In the genomic region with DNA sequence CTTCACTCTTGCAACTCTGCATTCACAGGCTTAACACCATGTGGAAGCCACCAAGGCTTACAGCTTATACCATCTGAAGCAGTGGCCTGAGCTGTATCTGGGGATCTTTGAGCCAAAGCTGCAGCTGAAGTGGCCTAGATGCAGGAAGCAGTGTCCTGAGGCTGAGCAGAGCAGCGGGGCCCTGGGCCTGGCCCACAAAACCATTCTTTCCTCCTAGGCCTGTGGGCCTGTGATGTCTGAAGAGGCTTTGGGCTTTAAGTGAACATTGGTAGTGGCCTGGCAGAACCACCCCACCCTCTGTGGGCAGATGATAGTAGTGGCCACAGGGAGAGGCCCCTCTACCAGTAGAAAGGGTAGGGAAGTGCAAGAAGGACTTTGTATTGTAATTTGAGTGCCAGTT, we compare ENCODE assay signal across 8 cellular contexts.
"Had no signal": no experiment of that assay in that cellular context is flagged by ENCODE, and none has a peak within 500 bp of the region (broad histone marks: within the 10 kb centered on the region; RNA-seq: fewer than 3 reads in every experiment).

No MANE protein-coding gene starts in this region.

- DNase-seq: GDM1, GF-D8 had no signal

- FAIRE-seq: G401.6, GM12878, GM12891, GM12892, GM18507, GM19239 had no signal

- H3K4me3 ChIP-seq: GM12878 had no signal

- ATAC-seq: GM12878 had no signal
